Comparison of ENCODE assay signal across 1 cellular context in genomic region chr11:62841361-62842170, GRCh38.
TF ChIP-seq lines count a peak whose summit lies in the region.

No MANE protein-coding gene starts in this region.

TF ChIP-seq in K562, 482 proteins besides CTCF, POLR2A, EP300 and RAD21 (continued from another document and continues in another):
- peak; percentile 68 for TF ChIP-seq ZBTB40 (IDR thresholded peaks at IDR 0.05)
- TF ChIP-seq ZBTB40 (CRISPR knock-in tag; IDR thresholded peaks at IDR 0.05), result peak; percentile 82
- TF ChIP-seq CAMTA2 (CRISPR knock-in tag; conservative IDR thresholded peaks at IDR 0.05), result peak; percentile 100
- no peak for TF ChIP-seq FOS (IDR thresholded peaks at IDR 0.05; ENCODE audit: extremely low read depth, insufficient read length)
- peak; percentile 97 for TF ChIP-seq SOX6 (IDR thresholded peaks at IDR 0.05)
- peak; percentile 99 for TF ChIP-seq SMAD3 (CRISPR knock-in tag; conservative IDR thresholded peaks at IDR 0.05)
- TF ChIP-seq SIX5 (IDR thresholded peaks at IDR 0.05; ENCODE audit: borderline replicate concordance in 1 of 2, insufficient read depth in 1 of 2, low read depth in 1 of 2, low read length in 2 of 2), result peak; percentile 32 to 39; a peak in 1 of 4 replicates
- peak; percentile 73 for TF ChIP-seq EGR1 (conservative IDR thresholded peaks at IDR 0.05)
- TF ChIP-seq TEAD4 (IDR thresholded peaks at IDR 0.05; ENCODE audit: low read length), result peak; percentile 95
- no peak for TF ChIP-seq TEAD4 (CRISPR knock-in tag; IDR thresholded peaks at IDR 0.05; ENCODE audit: borderline replicate concordance)
- TF ChIP-seq NFE2L1 (tag; IDR thresholded peaks at IDR 0.05; ENCODE audit: borderline replicate concordance, low read depth), result no peak
- peak; percentile 100 for TF ChIP-seq ZNF551 (CRISPR knock-in tag; IDR thresholded peaks at IDR 0.05)
- TF ChIP-seq ZNF277 (CRISPR knock-in tag; IDR thresholded peaks at IDR 0.05; ENCODE audit: borderline replicate concordance), result peak; percentile 58; the same call in 1 of the 2 replicates
- TF ChIP-seq ZNF316 (IDR thresholded peaks at IDR 0.05), result peak; percentile 99
- peak; percentile 92 for TF ChIP-seq RB1 (IDR thresholded peaks at IDR 0.05; ENCODE audit: low read depth)
- TF ChIP-seq OTX1 (CRISPR knock-in tag; IDR thresholded peaks at IDR 0.05), result peak; percentile 100
- TF ChIP-seq PRMT5 (CRISPR knock-in tag; IDR thresholded peaks at IDR 0.05), result no peak
- TF ChIP-seq PHB2 (IDR thresholded peaks at IDR 0.05; ENCODE audit: low read depth), result peak; percentile 69
- TF ChIP-seq MYNN (IDR thresholded peaks at IDR 0.05), result peak; percentile 96
- no peak for TF ChIP-seq MYNN (CRISPR knock-in tag; IDR thresholded peaks at IDR 0.05)
- TF ChIP-seq TEAD2 (tag; IDR thresholded peaks at IDR 0.05), result peak; percentile 68
- peak; percentile 44; the same call in 1 of the 2 replicates for TF ChIP-seq TAL1 (IDR thresholded peaks at IDR 0.05)
- peak; percentile 100 for TF ChIP-seq KDM5B (IDR thresholded peaks at IDR 0.05; ENCODE audit: insufficient replicate concordance, low read depth, low read length)
- no peak for TF ChIP-seq MCM3 (IDR thresholded peaks at IDR 0.05)
- peak; percentile 90 for TF ChIP-seq ARID4B (CRISPR knock-in tag; IDR thresholded peaks at IDR 0.05)
- peak; percentile 91 for TF ChIP-seq ASH1L (IDR thresholded peaks at IDR 0.05; ENCODE audit: borderline replicate concordance, low read depth, partially characterized antibody)
- no peak; the same call in 1 of the 2 replicates for TF ChIP-seq ZNF121 (CRISPR knock-in tag; conservative IDR thresholded peaks at IDR 0.05)
- peak; percentile 85 for TF ChIP-seq CREM (IDR thresholded peaks at IDR 0.05; ENCODE audit: low read depth)
- peak; percentile 99 for TF ChIP-seq FOXP1 (CRISPR knock-in tag; IDR thresholded peaks at IDR 0.05)
- peak; percentile 97 for TF ChIP-seq ZBTB49 (CRISPR knock-in tag; IDR thresholded peaks at IDR 0.05; ENCODE audit: borderline replicate concordance)
- no peak for TF ChIP-seq CBX8 (IDR thresholded peaks at IDR 0.05; ENCODE audit: borderline replicate concordance, extremely low read depth, low read depth, low read length, poor library complexity, severe bottlenecking)
- peak; percentile 53; the same call in 1 of the 2 replicates for TF ChIP-seq HDAC8 (tag; IDR thresholded peaks at IDR 0.05)
- peak; percentile 90 for TF ChIP-seq FOSL1 (tag; conservative IDR thresholded peaks at IDR 0.05)
- no peak for TF ChIP-seq THRA (IDR thresholded peaks at IDR 0.05)
- TF ChIP-seq BRD4 (IDR thresholded peaks at IDR 0.05), result no peak; the same call in 1 of the 2 replicates
- 0 out of 2 replicates have a peak, but pooled peaks have one; percentile 6 for TF ChIP-seq HINFP (tag; conservative IDR thresholded peaks at IDR 0.05; ENCODE audit: low read depth)
- peak; percentile 96 for TF ChIP-seq FOXK2 (conservative IDR thresholded peaks at IDR 0.05 in 1 of 2, IDR thresholded peaks at IDR 0.05 in 1 of 2; ENCODE audit: low read depth in 2 of 2)
- TF ChIP-seq TAF15 (IDR thresholded peaks at IDR 0.05; ENCODE audit: low read depth, low read length), result no peak
- TF ChIP-seq GTF2E2 (tag; IDR thresholded peaks at IDR 0.05), result peak; percentile 100
